11 cellular contexts compared by ENCODE assay signal in the genomic region with DNA sequence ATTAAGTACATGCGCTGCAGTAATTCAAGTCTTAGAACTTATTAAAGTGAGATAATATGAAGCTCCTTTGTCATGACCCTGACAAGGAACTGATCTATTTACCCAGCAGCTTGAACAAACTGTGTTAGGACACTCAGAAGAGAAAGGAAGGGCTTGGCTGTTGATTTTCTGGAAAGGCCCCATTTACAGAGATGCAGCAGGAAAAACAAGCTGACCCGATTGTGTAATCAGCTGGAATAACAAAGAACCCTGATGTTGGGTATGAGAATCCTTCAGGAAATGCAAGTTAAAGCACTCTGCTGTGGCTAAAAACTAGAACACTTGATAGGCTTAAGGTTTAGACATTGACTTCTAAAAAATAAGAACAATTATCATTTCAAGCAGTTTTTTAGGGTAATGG.
DNase-seq lines count a peak whose midpoint lies in the region; ATAC-seq, FAIRE-seq and TF ChIP-seq lines count a peak whose summit lies in the region.
"Had no signal": no experiment of that assay in that cellular context is flagged by ENCODE, and none has a peak within 500 bp of the region (broad histone marks: within the 10 kb centered on the region; RNA-seq: fewer than 3 reads in every experiment).

No MANE protein-coding gene starts in this region.

- TF ChIP-seq CTCF in epithelial cell of proximal tubule (conservative IDR thresholded peaks at IDR 0.05; ENCODE audit: low read depth, low read length) (no peak), HepG2 (CRISPR knock-in tag; IDR thresholded peaks at IDR 0.05) (no peak), RWPE1 (conservative IDR thresholded peaks at IDR 0.05; ENCODE audit: low read depth) (no peak), mucosa of descending colon (IDR thresholded peaks at IDR 0.05) (no peak)

- no peak overlapping the region for H2AFZ ChIP-seq in HepG2 (ENCODE audit: low read length)

- no peak for FAIRE-seq in HepG2 (lab: Jason Lieb, UNC)

- H3K9me3 ChIP-seq in HepG2 (ENCODE audit: low read length) (no peaks in the 10 kb centered on the region), mucosa of descending colon (no peaks in the 10 kb centered on the region)
- H3K9me3 ChIP-seq: transverse colon had no signal

- H3K27ac ChIP-seq in HepG2 (ENCODE audit: extremely low read length, insufficient read depth, low read length) (no peak overlapping the region), RWPE1 (no peak overlapping the region)

- no peak for TF ChIP-seq RAD21 in HepG2 (CRISPR knock-in tag; IDR thresholded peaks at IDR 0.05)

- H3K9ac ChIP-seq in HepG2 (ENCODE audit: insufficient read depth, low read depth, low read length), result no peak overlapping the region

- 59% methylated on average over 2 of the region's 2 CpGs for WGBS in HepG2 (ENCODE audit: low lambda C conversion rate)

- peaks cover 41% of the 10 kb centered on the region for H3K4me1 ChIP-seq in HepG2 (ENCODE audit: insufficient read depth, low read length)
- no peaks in the 10 kb centered on the region for H3K4me1 ChIP-seq in mucosa of descending colon (ENCODE audit: low read depth)

- ATAC-seq in HepG2 (no peak; the same call in 2 of the 3 replicates), mucosa of descending colon (no peak)

- in situ Hi-C loops in HepG2 (cut with HindIII; ENCODE audit: extremely low pct_ligation_motif_present, low pct_unique_long_range_greater_than_20kb), result no loop called here

- H3K4me3 ChIP-seq in epithelial cell of proximal tubule (ENCODE audit: low read depth, low read length), result no peak overlapping the region
- no peak overlapping the region for H3K4me3 ChIP-seq in HepG2 (replicated peaks in 1 of 3; ENCODE audit: insufficient read depth in 1 of 3, low read depth in 2 of 3, low read length in 3 of 3)
- H3K4me3 ChIP-seq in mucosa of descending colon, result no peak overlapping the region
- H3K4me3 ChIP-seq: transverse colon had no signal

- peaks cover 1 to 8% of the 10 kb centered on the region in 2 experiments; a peak in 2 of 5 replicates for H3K36me3 ChIP-seq in HepG2 (replicated peaks in 1 of 2; ENCODE audit: control insufficient read depth in 1 of 2, insufficient read depth in 2 of 2, low read length in 2 of 2)
- no peaks in the 10 kb centered on the region for H3K36me3 ChIP-seq in mucosa of descending colon (ENCODE audit: low read depth)
- H3K36me3 ChIP-seq: transverse colon had no signal

- no TSS peak for BruUV-seq in HepG2 (replicated peaks; lab: Mats Ljungman, UMichigan)

- no peaks in the 10 kb centered on the region for H3K27me3 ChIP-seq in HepG2 (ENCODE audit: control insufficient read depth in 1 of 2, insufficient read depth in 2 of 2, low read length in 2 of 2)
- H3K27me3 ChIP-seq: transverse colon had no signal

- H4K20me1 ChIP-seq in HepG2 (ENCODE audit: insufficient read depth, low read length), result no peaks in the 10 kb centered on the region

- no peak for TF ChIP-seq POLR2A in HepG2 (IDR thresholded peaks at IDR 0.05; ENCODE audit: insufficient read depth in 1 of 2, low read depth in 2 of 2, low read length in 2 of 2)

- no peaks in the 10 kb centered on the region for H3K79me2 ChIP-seq in HepG2 (ENCODE audit: insufficient read depth, low read length)

- POLR2A ChIA-PET in HepG2 (lab: Yijun Ruan, JAX) (interaction anchor here (1.1 kb wide), 1 partner anchor 65 kb away, joined by 5 read pairs; no protein-coding TSS in a partner anchor), RWPE1 (lab: Yijun Ruan, JAX; ENCODE audit: low non-redundant PET) (no interaction called here)

- CTCF ChIA-PET in HepG2 (lab: Yijun Ruan, JAX; ENCODE audit: low intra/inter-chr PET ratio, low total read pairs) (no interaction called here), RWPE1 (lab: Yijun Ruan, JAX) (no interaction called here)

- DNase-seq in SIG-M5 treated with dmso at 0.1 percent for 504 hours (lab: John Stamatoyannopoulos, UW; ENCODE audit: unreplicated experiment) (peak; percentile 11), SIG-M5 (lab: John Stamatoyannopoulos, UW) (no peak), epithelial cell of proximal tubule (ENCODE audit: low read depth) (peak; percentile 36), HepG2 (ENCODE audit: low spot score) (peak; percentile 38), putamen (ENCODE audit: low spot score) (no peak), RWPE1 (ENCODE audit: low spot score) (no peak), mucosa of descending colon (no peak), NOMO-1 treated with dmso at 0.1 percent for 144 hours (lab: John Stamatoyannopoulos, UW; ENCODE audit: unreplicated experiment) (no peak)
- DNase-seq: Kasumi-1; stimulated activated CD4-positive, alpha-beta T cell treated with anti-CD3 and anti-CD28 coated beads, Interleukin-2, amount 100 ng/mL, for 24 hours; transverse colon had no signal

- no peak for TF ChIP-seq EP300 in HepG2 (IDR thresholded peaks at IDR 0.05; ENCODE audit: low read depth in 2 of 2, low read length in 2 of 2)
- no peak for TF ChIP-seq EP300 in HepG2 (CRISPR knock-in tag; IDR thresholded peaks at IDR 0.05; ENCODE audit: borderline replicate concordance)

- no peak overlapping the region for H3K4me2 ChIP-seq in HepG2 (ENCODE audit: low read depth, low read length)

- intact Hi-C loops in HepG2 (cut with micrococcal nuclease; ENCODE audit: unreplicated experiment) (no loop called here), mucosa of descending colon (cut with DNase I, micrococcal nuclease) (no loop called here)

TF ChIP-seq in HepG2, 621 proteins besides CTCF, POLR2A, EP300 and RAD21 (continues in another document):
- TF ChIP-seq FOXA1 (IDR thresholded peaks at IDR 0.05) (no peak), FOXA1 (CRISPR knock-in tag; IDR thresholded peaks at IDR 0.05) (0 out of 2 replicates have a peak, but pooled peaks have one; percentile 6), TFAP4 (IDR thresholded peaks at IDR 0.05; ENCODE audit: borderline replicate concordance, low read depth) (peak; percentile 69), PHF21A (CRISPR knock-in tag; IDR thresholded peaks at IDR 0.05) (no peak), ZBTB42 (CRISPR knock-in tag; IDR thresholded peaks at IDR 0.05) (no peak), ZNF235 (CRISPR knock-in tag; IDR thresholded peaks at IDR 0.05; ENCODE audit: borderline replicate concordance) (no peak), ZSCAN25 (CRISPR knock-in tag; IDR thresholded peaks at IDR 0.05) (no peak), MED13 (CRISPR knock-in tag; IDR thresholded peaks at IDR 0.05) (no peak), ZNF607 (CRISPR knock-in tag; IDR thresholded peaks at IDR 0.05; ENCODE audit: borderline replicate concordance) (no peak), XRCC5 (optimal IDR thresholded peaks at IDR 0.05; ENCODE audit: low read length) (no peak), GATA4 (IDR thresholded peaks at IDR 0.05; ENCODE audit: borderline replicate concordance, low read depth) (no peak), CBFB (CRISPR knock-in tag; IDR thresholded peaks at IDR 0.05) (no peak), MIXL1 (CRISPR knock-in tag; IDR thresholded peaks at IDR 0.05) (no peak), JDP2 (CRISPR knock-in tag; IDR thresholded peaks at IDR 0.05; ENCODE audit: borderline replicate concordance) (no peak), SP140L (CRISPR knock-in tag; IDR thresholded peaks at IDR 0.05; ENCODE audit: borderline replicate concordance) (no peak), SOX6 (IDR thresholded peaks at IDR 0.05) (no peak), SOX6 (CRISPR knock-in tag; IDR thresholded peaks at IDR 0.05) (peak; percentile 24; the same call in 1 of the 2 replicates), SOX13 (IDR thresholded peaks at IDR 0.05) (no peak), SOX13 (CRISPR knock-in tag; conservative IDR thresholded peaks at IDR 0.05 in 1 of 2, IDR thresholded peaks at IDR 0.05 in 1 of 2) (peak in 1 of 2 experiments; percentile 52; a peak in 1 of 4 replicates), FOSL1 (CRISPR knock-in tag; IDR thresholded peaks at IDR 0.05; ENCODE audit: borderline replicate concordance) (no peak), ZNF670 (CRISPR knock-in tag; IDR thresholded peaks at IDR 0.05; ENCODE audit: borderline replicate concordance) (no peak), ZNF709 (CRISPR knock-in tag; IDR thresholded peaks at IDR 0.05) (no peak), HMG20A (CRISPR knock-in tag; IDR thresholded peaks at IDR 0.05; ENCODE audit: borderline replicate concordance) (peak; percentile 32; the same call in 1 of the 2 replicates), KMT2B (CRISPR knock-in tag; IDR thresholded peaks at IDR 0.05) (no peak), TAF15 (IDR thresholded peaks at IDR 0.05; ENCODE audit: low read depth, low read length, poor library complexity, severe bottlenecking) (no peak), ZNF331 (CRISPR knock-in tag; IDR thresholded peaks at IDR 0.05) (peak; percentile 98)
- TF ChIP-seq, protein P1, sequence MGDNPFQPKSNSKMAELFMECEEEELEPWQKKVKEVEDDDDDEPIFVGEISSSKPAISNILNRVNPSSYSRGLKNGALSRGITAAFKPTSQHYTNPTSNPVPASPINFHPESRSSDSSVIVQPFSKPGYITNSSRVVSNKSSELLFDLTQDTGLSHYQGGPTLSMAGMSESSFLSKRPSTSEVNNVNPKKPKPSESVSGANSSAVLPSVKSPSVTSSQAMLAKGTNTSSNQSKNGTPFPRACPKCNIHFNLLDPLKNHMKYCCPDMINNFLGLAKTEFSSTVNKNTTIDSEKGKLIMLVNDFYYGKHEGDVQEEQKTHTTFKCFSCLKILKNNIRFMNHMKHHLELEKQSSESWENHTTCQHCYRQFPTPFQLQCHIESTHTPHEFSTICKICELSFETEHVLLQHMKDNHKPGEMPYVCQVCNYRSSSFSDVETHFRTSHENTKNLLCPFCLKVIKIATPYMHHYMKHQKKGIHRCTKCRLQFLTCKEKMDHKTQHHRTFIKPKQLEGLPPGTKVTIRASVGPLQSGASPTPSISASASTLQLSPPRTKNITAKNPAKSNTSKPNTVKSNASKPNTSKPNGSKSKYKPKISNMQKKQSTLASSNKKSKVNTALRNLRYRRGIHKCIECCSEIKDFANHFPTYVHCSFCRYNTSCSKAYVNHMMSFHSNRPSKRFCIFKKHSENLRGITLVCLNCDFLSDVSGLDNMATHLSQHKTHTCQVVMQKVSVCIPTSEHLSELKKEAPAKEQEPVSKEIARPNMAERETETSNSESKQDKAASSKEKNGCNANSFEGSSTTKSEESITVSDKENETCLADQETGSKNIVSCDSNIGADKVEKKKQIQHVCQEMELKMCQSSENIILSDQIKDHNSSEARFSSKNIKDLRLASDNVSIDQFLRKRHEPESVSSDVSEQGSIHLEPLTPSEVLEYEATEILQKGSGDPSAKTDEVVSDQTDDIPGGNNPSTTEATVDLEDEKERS (CRISPR knock-in tag; IDR thresholded peaks at IDR 0.05), result no peak

Comparison
In these comparisons a context has a peak if more than half of its experiments do, and no peak if none do; other contexts are left out.
1. DNase-seq: peak in SIG-M5 treated with dmso at 0.1 percent for 504 hours (single experiment), epithelial cell of proximal tubule (single experiment) and HepG2 (single experiment); none in SIG-M5 (single experiment), putamen (single experiment), RWPE1 (single experiment), mucosa of descending colon (0 of 3) and NOMO-1 treated with dmso at 0.1 percent for 144 hours (single experiment).